In the genomic region with DNA sequence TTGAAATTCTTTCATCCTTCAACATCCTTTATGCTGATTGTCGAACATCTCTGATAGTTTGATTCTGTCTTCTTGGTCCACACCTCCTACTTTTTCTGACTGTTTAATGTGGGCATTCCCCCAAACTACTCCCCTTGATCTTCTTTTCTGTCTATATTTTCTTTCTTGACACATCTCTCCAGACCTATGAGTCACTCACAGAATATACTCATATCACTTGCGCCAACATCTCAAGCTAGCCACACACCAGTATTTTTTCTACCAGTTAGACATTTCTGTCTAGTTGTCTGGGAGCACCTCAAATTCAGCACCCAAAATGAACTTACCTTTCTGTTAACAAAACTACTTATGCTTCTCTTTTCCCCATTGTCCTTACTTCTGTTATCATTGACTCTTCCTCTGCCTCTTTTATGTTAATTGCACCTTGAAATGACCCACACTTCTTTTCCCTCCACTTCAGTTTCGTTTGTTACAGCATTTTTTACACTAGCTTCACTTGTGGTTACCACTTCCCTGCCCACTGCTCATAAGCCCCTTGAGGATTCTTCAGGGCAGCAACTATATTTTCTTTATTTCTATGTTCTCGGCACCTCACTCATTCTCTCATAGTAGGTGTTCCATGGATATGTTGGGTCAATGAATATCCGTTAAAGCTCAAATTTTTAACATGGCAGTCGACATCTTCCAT, we compare ENCODE assay signal across 12 cellular contexts. TPM values are rescaled to one million over a fixed set of nuclear protein-coding genes. Genes with fewer than 3 reads are reported as not detected.
A peak's percentile ranks its signal among the peaks of the same experiment; 100 is the strongest.
DNase-seq lines count a peak whose midpoint lies in the region; ATAC-seq and TF ChIP-seq lines count a peak whose summit lies in the region.
"Had no signal": no experiment of that assay in that cellular context is flagged by ENCODE, and none has a peak within 500 bp of the region (broad histone marks: within the 10 kb centered on the region; RNA-seq: fewer than 3 reads in every experiment).

No MANE protein-coding gene starts in this region.

- peak; percentile 37 for DNase-seq in mammary epithelial cell
- no peak for DNase-seq in SIG-M5 (lab: John Stamatoyannopoulos, UW)
- DNase-seq in NOMO-1 treated with dmso at 0.1 percent for 144 hours (lab: John Stamatoyannopoulos, UW; ENCODE audit: unreplicated experiment): no peak
- no peak for DNase-seq in upper lobe of right lung
- DNase-seq in NCI-H748 (lab: John Stamatoyannopoulos, UW; ENCODE audit: unreplicated experiment): no peak
- DNase-seq: CD8-positive, alpha-beta memory T cell; NCI-H1417 treated with DMSO at 0.1 percent for 48 hours; ovary had no signal

- in situ Hi-C loops in mammary epithelial cell (cut with MboI; ENCODE audit: low sequenced_read_pairs in 2 of 2): loop anchor here (25.0 kb wide), 2 partner anchors 173 to 473 kb away; no protein-coding TSS in a partner anchor

- H3K79me2 ChIP-seq in mammary epithelial cell (ENCODE audit: insufficient read depth, low read length): no peaks in the 10 kb centered on the region

- H2AFZ ChIP-seq in mammary epithelial cell (ENCODE audit: low read depth, low read length): no peak overlapping the region

- H3K4me1 ChIP-seq in mammary epithelial cell (ENCODE audit: insufficient read depth, low read length) (no peaks in the 10 kb centered on the region), upper lobe of right lung (no peaks in the 10 kb centered on the region)

- no peak overlapping the region for H3K9ac ChIP-seq in mammary epithelial cell (ENCODE audit: insufficient read depth, low read length)

- no peaks in the 10 kb centered on the region for H4K20me1 ChIP-seq in mammary epithelial cell (ENCODE audit: insufficient read depth, low read length)

- 66% methylated on average over 6 of the region's 6 CpGs for WGBS in mammary epithelial cell (ENCODE audit: low coverage, missing lambda C conversion rate)

- ATAC-seq in GM18508 (IDR thresholded peaks at IDR 0.05; ENCODE audit: insufficient read depth, unreplicated experiment) (peak; percentile 78), GM21447 (IDR thresholded peaks at IDR 0.05; ENCODE audit: unreplicated experiment) (peak; percentile 50), HG03520 (IDR thresholded peaks at IDR 0.05; ENCODE audit: unreplicated experiment) (peak; percentile 75), upper lobe of right lung (no peak)
- ATAC-seq: Panc1 had no signal

- no peak for TF ChIP-seq CTCF in mammary epithelial cell (conservative IDR thresholded peaks at IDR 0.05 in 1 of 2, IDR thresholded peaks at IDR 0.05 in 1 of 2; ENCODE audit: extremely low read depth in 1 of 2, insufficient read depth in 1 of 2, low read depth in 1 of 2, low read length in 2 of 2)
- TF ChIP-seq CTCF in upper lobe of right lung (IDR thresholded peaks at IDR 0.05): no peak

- dilution Hi-C loops in mammary epithelial cell (cut with HindIII; ENCODE audit: low sequenced_read_pairs): no loop called here

- BruUV-seq in mammary epithelial cell (replicated peaks; lab: Mats Ljungman, UMichigan): no TSS peak

- H3K27ac ChIP-seq in mammary epithelial cell (ENCODE audit: insufficient read depth, low read depth, low read length) (no peak overlapping the region), upper lobe of right lung (no peak overlapping the region)
- H3K27ac ChIP-seq: ovary had no signal

- H3K27me3 ChIP-seq in mammary epithelial cell (ENCODE audit: insufficient read depth, low read length) (no peaks in the 10 kb centered on the region), upper lobe of right lung (no peaks in the 10 kb centered on the region)
- H3K27me3 ChIP-seq: ovary had no signal

- H3K9me3 ChIP-seq in mammary epithelial cell (replicated peaks; ENCODE audit: insufficient read depth, low read length) (no peaks in the 10 kb centered on the region), upper lobe of right lung (no peaks in the 10 kb centered on the region)
- H3K9me3 ChIP-seq: ovary had no signal

- H3K4me2 ChIP-seq in mammary epithelial cell (ENCODE audit: insufficient read depth, low read depth, low read length): no peak overlapping the region

- CTCF ChIA-PET in mammary epithelial cell (lab: Charles Lee; ENCODE audit: low non-redundant PET): no interaction called here

- H3K4me3 ChIP-seq in mammary epithelial cell (replicated peaks in 1 of 3; ENCODE audit: insufficient read depth in 1 of 3, low read depth in 2 of 3, low read length in 3 of 3): no peak overlapping the region
- H3K4me3 ChIP-seq in upper lobe of right lung: no peak overlapping the region
- H3K4me3 ChIP-seq: ovary had no signal

- intact Hi-C loops in mammary epithelial cell (cut with micrococcal nuclease) (loop anchor here (5.0 to 10.0 kb wide), 2 partner anchors 117 to 934 kb away; no protein-coding TSS in a partner anchor), upper lobe of right lung (cut with DNase I) (no loop called here)

- H3K36me3 ChIP-seq in mammary epithelial cell (ENCODE audit: insufficient read depth, low read length) (no peaks in the 10 kb centered on the region), upper lobe of right lung (no peaks in the 10 kb centered on the region)
- H3K36me3 ChIP-seq: ovary had no signal

RNA-seq across cellular contexts. Expression of a gene that starts 33.5 kb away (rescaled TPM):
- not detected for total RNA-seq in mammary epithelial cell
- not detected for polyA plus RNA-seq in mammary epithelial cell
- not detected for polyA minus RNA-seq in mammary epithelial cell
- not detected for total RNA-seq in upper lobe of right lung
- total RNA-seq: CD8-positive, alpha-beta memory T cell had no signal
- polyA plus RNA-seq: CD8-positive, alpha-beta memory T cell had no signal

RNA-seq across cellular contexts. Expression of a gene that starts 47.3 kb away (rescaled TPM):
- total RNA-seq in mammary epithelial cell: 10 to 100 TPM in 1 of 2 donors, 1 to 10 TPM in 1; 3.3 to 23.0 TPM
- 3.3 TPM for polyA plus RNA-seq in mammary epithelial cell
- 9.0 TPM for polyA minus RNA-seq in mammary epithelial cell
- 6.1 TPM for total RNA-seq in upper lobe of right lung
